In the genomic region with DNA sequence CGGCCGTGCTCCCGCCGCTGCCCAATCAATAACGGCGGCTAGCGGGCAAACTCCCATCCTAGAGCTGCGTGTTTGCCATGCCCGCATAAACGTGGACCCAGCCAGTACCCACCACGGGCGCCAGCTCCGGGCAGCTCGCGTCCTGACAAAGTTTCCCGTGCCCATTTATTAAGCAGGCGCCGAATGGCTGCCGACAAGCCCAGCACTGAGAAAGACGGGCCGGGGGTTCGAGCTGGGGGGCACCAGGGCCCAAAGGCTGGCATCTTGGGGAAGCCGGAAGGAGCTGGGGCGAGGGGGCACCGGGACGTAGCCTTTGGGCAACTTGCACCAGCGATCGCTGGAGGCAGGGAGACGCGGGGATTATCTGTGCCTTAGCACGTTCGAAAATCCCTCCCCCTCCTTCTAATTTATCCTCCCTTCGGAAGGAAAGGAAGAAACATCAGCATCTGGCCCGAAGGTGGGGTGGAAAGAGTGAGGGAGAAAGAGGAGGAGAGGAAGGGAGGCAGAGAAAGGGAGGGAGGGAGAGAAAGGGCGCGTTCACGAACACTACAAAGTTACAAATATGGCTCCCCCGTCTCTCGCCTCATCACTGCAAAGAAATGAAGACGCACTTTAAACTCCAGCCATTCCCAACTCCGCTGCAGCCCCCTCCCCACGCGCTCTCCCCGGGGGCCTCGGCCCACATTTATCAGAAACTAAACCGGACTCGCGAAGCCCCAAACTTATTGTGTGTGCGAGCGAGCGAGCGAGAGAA, we compare ENCODE assay signal across 1 cellular context.
TF ChIP-seq lines count a peak whose summit lies in the region.

No MANE protein-coding gene starts in this region.

TF ChIP-seq in HEK293, 187 proteins besides CTCF, POLR2A, EP300 and RAD21 (continued from another document):
- TF ChIP-seq ZNF335 (tag by site-specific recombination; conservative IDR thresholded peaks at IDR 0.05) (peak; percentile 87), ZNF768 (tag by site-specific recombination; IDR thresholded peaks at IDR 0.05) (no peak), ZNF341 (tag by site-specific recombination; IDR thresholded peaks at IDR 0.05; ENCODE audit: low read depth) (peak; percentile 92), GLI4 (tag by site-specific recombination; IDR thresholded peaks at IDR 0.05) (no peak), KLF1 (tag by site-specific recombination; IDR thresholded peaks at IDR 0.05) (no peak), ZNF555 (tag by site-specific recombination; conservative IDR thresholded peaks at IDR 0.05) (no peak), ZNF274 (IDR thresholded peaks at IDR 0.05; ENCODE audit: low read length) (no peak), ZNF274 (tag by site-specific recombination; IDR thresholded peaks at IDR 0.05; ENCODE audit: borderline replicate concordance) (no peak), ZBTB8A (tag by site-specific recombination; IDR thresholded peaks at IDR 0.05) (peak; percentile 82), YY1 (tag by site-specific recombination; IDR thresholded peaks at IDR 0.05) (peak; percentile 67), MZF1 (tag by site-specific recombination; IDR thresholded peaks at IDR 0.05; ENCODE audit: borderline replicate concordance) (peak; percentile 64; the same call in 1 of the 2 replicates), KLF9 (tag by site-specific recombination; IDR thresholded peaks at IDR 0.05; ENCODE audit: low read depth) (no peak), ZXDB (tag by site-specific recombination; IDR thresholded peaks at IDR 0.05) (peak; percentile 4), ZBTB17 (tag by site-specific recombination; IDR thresholded peaks at IDR 0.05) (peak; percentile 73; the same call in 1 of the 2 replicates), SP7 (tag by site-specific recombination; IDR thresholded peaks at IDR 0.05) (0 out of 2 replicates have a peak, but pooled peaks have one; percentile 19), REPIN1 (tag by site-specific recombination; IDR thresholded peaks at IDR 0.05; ENCODE audit: low read depth) (no peak), ZEB2 (tag by site-specific recombination; IDR thresholded peaks at IDR 0.05) (peak; percentile 10; the same call in 1 of the 2 replicates), GLIS2 (tag by site-specific recombination; IDR thresholded peaks at IDR 0.05) (peak; percentile 39), ZNF510 (tag by site-specific recombination; IDR thresholded peaks at IDR 0.05; ENCODE audit: insufficient replicate concordance) (no peak), IKZF3 (tag by site-specific recombination; IDR thresholded peaks at IDR 0.05) (peak; percentile 59; the same call in 1 of the 2 replicates), ZNF600 (tag by site-specific recombination; IDR thresholded peaks at IDR 0.05) (peak; percentile 55; the same call in 1 of the 2 replicates), KLF8 (tag by site-specific recombination; IDR thresholded peaks at IDR 0.05) (peak; percentile 94), ZNF366 (tag by site-specific recombination; conservative IDR thresholded peaks at IDR 0.05) (peak; percentile 99), ZNF426 (tag by site-specific recombination; IDR thresholded peaks at IDR 0.05) (no peak), SCRT2 (tag by site-specific recombination; IDR thresholded peaks at IDR 0.05) (no peak), ZNF837 (tag by site-specific recombination; IDR thresholded peaks at IDR 0.05) (no peak), KLF7 (tag by site-specific recombination; IDR thresholded peaks at IDR 0.05; ENCODE audit: borderline replicate concordance) (peak; percentile 22; the same call in 1 of the 2 replicates), MEIS1 (CRISPR knock-in tag; IDR thresholded peaks at IDR 0.05; ENCODE audit: borderline replicate concordance) (no peak), ZNF776 (tag by site-specific recombination; IDR thresholded peaks at IDR 0.05; ENCODE audit: borderline replicate concordance) (no peak), PRDM1 (tag by site-specific recombination; IDR thresholded peaks at IDR 0.05) (peak; percentile 100), SP3 (tag by site-specific recombination; IDR thresholded peaks at IDR 0.05) (peak; percentile 45; the same call in 1 of the 2 replicates), ZBTB20 (tag by site-specific recombination; IDR thresholded peaks at IDR 0.05) (peak; percentile 84), SALL2 (tag by site-specific recombination; IDR thresholded peaks at IDR 0.05; ENCODE audit: borderline replicate concordance) (0 out of 2 replicates have a peak, but pooled peaks have one; percentile 9), ZNF561 (tag by site-specific recombination; IDR thresholded peaks at IDR 0.05; ENCODE audit: borderline replicate concordance) (0 out of 2 replicates have a peak, but pooled peaks have one; percentile 48), ZNF10 (tag by site-specific recombination; IDR thresholded peaks at IDR 0.05) (peak; percentile 83), SP2 (tag by site-specific recombination; IDR thresholded peaks at IDR 0.05) (peak; percentile 90), TRIM28 (IDR thresholded peaks at IDR 0.05; ENCODE audit: borderline replicate concordance, low read length) (peak; percentile 42; the same call in 1 of the 2 replicates)
- TF ChIP-seq, protein P1, sequence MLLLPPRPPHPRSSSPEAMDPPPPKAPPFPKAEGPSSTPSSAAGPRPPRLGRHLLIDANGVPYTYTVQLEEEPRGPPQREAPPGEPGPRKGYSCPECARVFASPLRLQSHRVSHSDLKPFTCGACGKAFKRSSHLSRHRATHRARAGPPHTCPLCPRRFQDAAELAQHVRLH (tag by site-specific recombination; IDR thresholded peaks at IDR 0.05), result no peak
- TF ChIP-seq, protein P2, sequence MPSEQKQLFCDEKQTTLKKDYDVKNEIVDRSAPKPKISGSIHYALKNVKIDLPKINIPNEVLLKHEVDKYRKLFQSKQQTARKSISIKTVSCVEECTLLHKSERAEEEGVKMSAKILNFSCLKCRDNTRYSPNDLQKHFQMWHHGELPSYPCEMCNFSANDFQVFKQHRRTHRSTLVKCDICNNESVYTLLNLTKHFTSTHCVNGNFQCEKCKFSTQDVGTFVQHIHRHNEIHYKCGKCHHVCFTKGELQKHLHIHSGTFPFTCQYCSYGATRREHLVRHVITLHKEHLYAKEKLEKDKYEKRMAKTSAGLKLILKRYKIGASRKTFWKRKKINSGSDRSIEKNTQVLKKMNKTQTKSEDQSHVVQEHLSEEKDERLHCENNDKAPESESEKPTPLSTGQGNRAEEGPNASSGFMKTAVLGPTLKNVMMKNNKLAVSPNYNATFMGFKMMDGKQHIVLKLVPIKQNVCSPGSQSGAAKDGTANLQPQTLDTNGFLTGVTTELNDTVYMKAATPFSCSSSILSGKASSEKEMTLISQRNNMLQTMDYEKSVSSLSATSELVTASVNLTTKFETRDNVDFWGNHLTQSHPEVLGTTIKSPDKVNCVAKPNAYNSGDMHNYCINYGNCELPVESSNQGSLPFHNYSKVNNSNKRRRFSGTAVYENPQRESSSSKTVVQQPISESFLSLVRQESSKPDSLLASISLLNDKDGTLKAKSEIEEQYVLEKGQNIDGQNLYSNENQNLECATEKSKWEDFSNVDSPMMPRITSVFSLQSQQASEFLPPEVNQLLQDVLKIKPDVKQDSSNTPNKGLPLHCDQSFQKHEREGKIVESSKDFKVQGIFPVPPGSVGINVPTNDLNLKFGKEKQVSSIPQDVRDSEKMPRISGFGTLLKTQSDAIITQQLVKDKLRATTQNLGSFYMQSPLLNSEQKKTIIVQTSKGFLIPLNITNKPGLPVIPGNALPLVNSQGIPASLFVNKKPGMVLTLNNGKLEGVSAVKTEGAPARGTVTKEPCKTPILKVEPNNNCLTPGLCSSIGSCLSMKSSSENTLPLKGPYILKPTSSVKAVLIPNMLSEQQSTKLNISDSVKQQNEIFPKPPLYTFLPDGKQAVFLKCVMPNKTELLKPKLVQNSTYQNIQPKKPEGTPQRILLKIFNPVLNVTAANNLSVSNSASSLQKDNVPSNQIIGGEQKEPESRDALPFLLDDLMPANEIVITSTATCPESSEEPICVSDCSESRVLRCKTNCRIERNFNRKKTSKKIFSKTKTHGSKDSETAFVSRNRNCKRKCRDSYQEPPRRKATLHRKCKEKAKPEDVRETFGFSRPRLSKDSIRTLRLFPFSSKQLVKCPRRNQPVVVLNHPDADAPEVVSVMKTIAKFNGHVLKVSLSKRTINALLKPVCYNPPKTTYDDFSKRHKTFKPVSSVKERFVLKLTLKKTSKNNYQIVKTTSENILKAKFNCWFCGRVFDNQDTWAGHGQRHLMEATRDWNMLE (tag by site-specific recombination; conservative IDR thresholded peaks at IDR 0.05; ENCODE audit: low read depth), result no peak; the same call in 1 of the 2 replicates
- TF ChIP-seq, protein P3, sequence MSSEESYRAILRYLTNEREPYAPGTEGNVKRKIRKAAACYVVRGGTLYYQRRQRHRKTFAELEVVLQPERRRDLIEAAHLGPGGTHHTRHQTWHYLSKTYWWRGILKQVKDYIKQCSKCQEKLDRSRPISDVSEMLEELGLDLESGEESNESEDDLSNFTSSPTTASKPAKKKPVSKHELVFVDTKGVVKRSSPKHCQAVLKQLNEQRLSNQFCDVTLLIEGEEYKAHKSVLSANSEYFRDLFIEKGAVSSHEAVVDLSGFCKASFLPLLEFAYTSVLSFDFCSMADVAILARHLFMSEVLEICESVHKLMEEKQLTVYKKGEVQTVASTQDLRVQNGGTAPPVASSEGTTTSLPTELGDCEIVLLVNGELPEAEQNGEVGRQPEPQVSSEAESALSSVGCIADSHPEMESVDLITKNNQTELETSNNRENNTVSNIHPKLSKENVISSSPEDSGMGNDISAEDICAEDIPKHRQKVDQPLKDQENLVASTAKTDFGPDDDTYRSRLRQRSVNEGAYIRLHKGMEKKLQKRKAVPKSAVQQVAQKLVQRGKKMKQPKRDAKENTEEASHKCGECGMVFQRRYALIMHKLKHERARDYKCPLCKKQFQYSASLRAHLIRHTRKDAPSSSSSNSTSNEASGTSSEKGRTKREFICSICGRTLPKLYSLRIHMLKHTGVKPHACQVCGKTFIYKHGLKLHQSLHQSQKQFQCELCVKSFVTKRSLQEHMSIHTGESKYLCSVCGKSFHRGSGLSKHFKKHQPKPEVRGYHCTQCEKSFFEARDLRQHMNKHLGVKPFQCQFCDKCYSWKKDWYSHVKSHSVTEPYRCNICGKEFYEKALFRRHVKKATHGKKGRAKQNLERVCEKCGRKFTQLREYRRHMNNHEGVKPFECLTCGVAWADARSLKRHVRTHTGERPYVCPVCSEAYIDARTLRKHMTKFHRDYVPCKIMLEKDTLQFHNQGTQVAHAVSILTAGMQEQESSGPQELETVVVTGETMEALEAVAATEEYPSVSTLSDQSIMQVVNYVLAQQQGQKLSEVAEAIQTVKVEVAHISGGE (tag by site-specific recombination; conservative IDR thresholded peaks at IDR 0.05; ENCODE audit: low read depth), result peak; percentile 72
- TF ChIP-seq, protein P4, sequence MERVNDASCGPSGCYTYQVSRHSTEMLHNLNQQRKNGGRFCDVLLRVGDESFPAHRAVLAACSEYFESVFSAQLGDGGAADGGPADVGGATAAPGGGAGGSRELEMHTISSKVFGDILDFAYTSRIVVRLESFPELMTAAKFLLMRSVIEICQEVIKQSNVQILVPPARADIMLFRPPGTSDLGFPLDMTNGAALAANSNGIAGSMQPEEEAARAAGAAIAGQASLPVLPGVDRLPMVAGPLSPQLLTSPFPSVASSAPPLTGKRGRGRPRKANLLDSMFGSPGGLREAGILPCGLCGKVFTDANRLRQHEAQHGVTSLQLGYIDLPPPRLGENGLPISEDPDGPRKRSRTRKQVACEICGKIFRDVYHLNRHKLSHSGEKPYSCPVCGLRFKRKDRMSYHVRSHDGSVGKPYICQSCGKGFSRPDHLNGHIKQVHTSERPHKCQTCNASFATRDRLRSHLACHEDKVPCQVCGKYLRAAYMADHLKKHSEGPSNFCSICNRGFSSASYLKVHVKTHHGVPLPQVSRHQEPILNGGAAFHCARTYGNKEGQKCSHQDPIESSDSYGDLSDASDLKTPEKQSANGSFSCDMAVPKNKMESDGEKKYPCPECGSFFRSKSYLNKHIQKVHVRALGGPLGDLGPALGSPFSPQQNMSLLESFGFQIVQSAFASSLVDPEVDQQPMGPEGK (tag by site-specific recombination; IDR thresholded peaks at IDR 0.05), result peak; percentile 21
- TF ChIP-seq, protein P5, sequence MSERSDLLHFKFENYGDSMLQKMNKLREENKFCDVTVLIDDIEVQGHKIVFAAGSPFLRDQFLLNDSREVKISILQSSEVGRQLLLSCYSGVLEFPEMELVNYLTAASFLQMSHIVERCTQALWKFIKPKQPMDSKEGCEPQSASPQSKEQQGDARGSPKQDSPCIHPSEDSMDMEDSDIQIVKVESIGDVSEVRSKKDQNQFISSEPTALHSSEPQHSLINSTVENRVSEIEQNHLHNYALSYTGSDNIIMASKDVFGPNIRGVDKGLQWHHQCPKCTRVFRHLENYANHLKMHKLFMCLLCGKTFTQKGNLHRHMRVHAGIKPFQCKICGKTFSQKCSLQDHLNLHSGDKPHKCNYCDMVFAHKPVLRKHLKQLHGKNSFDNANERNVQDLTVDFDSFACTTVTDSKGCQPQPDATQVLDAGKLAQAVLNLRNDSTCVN (tag by site-specific recombination; optimal IDR thresholded peaks at IDR 0.05), result no peak
- TF ChIP-seq, protein P6, sequence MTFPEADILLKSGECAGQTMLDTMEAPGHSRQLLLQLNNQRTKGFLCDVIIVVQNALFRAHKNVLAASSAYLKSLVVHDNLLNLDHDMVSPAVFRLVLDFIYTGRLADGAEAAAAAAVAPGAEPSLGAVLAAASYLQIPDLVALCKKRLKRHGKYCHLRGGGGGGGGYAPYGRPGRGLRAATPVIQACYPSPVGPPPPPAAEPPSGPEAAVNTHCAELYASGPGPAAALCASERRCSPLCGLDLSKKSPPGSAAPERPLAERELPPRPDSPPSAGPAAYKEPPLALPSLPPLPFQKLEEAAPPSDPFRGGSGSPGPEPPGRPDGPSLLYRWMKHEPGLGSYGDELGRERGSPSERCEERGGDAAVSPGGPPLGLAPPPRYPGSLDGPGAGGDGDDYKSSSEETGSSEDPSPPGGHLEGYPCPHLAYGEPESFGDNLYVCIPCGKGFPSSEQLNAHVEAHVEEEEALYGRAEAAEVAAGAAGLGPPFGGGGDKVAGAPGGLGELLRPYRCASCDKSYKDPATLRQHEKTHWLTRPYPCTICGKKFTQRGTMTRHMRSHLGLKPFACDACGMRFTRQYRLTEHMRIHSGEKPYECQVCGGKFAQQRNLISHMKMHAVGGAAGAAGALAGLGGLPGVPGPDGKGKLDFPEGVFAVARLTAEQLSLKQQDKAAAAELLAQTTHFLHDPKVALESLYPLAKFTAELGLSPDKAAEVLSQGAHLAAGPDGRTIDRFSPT (tag by site-specific recombination; IDR thresholded peaks at IDR 0.05), result peak; percentile 99
- TF ChIP-seq, protein P7, sequence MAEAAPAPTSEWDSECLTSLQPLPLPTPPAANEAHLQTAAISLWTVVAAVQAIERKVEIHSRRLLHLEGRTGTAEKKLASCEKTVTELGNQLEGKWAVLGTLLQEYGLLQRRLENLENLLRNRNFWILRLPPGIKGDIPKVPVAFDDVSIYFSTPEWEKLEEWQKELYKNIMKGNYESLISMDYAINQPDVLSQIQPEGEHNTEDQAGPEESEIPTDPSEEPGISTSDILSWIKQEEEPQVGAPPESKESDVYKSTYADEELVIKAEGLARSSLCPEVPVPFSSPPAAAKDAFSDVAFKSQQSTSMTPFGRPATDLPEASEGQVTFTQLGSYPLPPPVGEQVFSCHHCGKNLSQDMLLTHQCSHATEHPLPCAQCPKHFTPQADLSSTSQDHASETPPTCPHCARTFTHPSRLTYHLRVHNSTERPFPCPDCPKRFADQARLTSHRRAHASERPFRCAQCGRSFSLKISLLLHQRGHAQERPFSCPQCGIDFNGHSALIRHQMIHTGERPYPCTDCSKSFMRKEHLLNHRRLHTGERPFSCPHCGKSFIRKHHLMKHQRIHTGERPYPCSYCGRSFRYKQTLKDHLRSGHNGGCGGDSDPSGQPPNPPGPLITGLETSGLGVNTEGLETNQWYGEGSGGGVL (tag by site-specific recombination; IDR thresholded peaks at IDR 0.05), result peak; percentile 95
